13 cellular contexts compared by ENCODE assay signal in genomic region chr6:46138281-46138680, GRCh38. TPM values are rescaled to one million over a fixed set of nuclear protein-coding genes. Genes with fewer than 3 reads are reported as not detected.
A peak's percentile ranks its signal among the peaks of the same experiment; 100 is the strongest.
DNase-seq lines count a peak whose midpoint lies in the region; ATAC-seq, FAIRE-seq and TF ChIP-seq lines count a peak whose summit lies in the region.
"Had no signal": no experiment of that assay in that cellular context is flagged by ENCODE, and none has a peak within 500 bp of the region (broad histone marks: within the 10 kb centered on the region; RNA-seq: fewer than 3 reads in every experiment).

No MANE protein-coding gene starts in this region.

- WGBS in gastroesophageal sphincter (ENCODE audit: low coverage in 1 of 2), 2 donors = 100% methylated on average over 1 of the region's 1 CpG

- TF ChIP-seq POLR2A in gastroesophageal sphincter (IDR thresholded peaks at IDR 0.05) = no peak

- no peak for TF ChIP-seq CTCF in gastroesophageal sphincter (IDR thresholded peaks at IDR 0.05)

- H3K27me3 Mint-ChIP-seq in central memory CD8-positive, alpha-beta T cell = no peaks in the 10 kb centered on the region
- H3K27me3 Mint-ChIP-seq: activated naive CD4-positive, alpha-beta T cell treated with anti-CD3 and anti-CD28 coated beads, Interleukin-2, amount 50 U/mL, for 24 hours had no signal

- H3K9me3 Mint-ChIP-seq in central memory CD8-positive, alpha-beta T cell = no peaks in the 10 kb centered on the region
- H3K9me3 Mint-ChIP-seq: activated naive CD4-positive, alpha-beta T cell treated with anti-CD3 and anti-CD28 coated beads, Interleukin-2, amount 50 U/mL, for 24 hours; T-helper 2 cell treated with Interferon-gamma antibody and Interleukin-4, amounts not matched to agents 5 μg/mL and 100 μg/mL, for 36 hours had no signal

- H3K4me3 ChIP-seq in gastroesophageal sphincter = no peak overlapping the region

- peaks cover 0 to 8% (median 2%) of the 10 kb centered on the region in 3 donors for H3K4me1 ChIP-seq in gastroesophageal sphincter

- no peak for DNase-seq in central memory CD8-positive, alpha-beta T cell (ENCODE audit: low spot score in 2 of 2)
- DNase-seq in T1000 (lab: John Stamatoyannopoulos, UW) = no peak
- no peak for DNase-seq in kidney glomerular epithelial cell (lab: John Stamatoyannopoulos, UW)
- no peak for DNase-seq in HTR-8/SVneo (ENCODE audit: insufficient read length, low spot score)
- DNase-seq: DMS 273 treated with DMSO at 0.1 percent for 48 hours, HCEC 1CT, retina had no signal

- H3K27ac Mint-ChIP-seq in central memory CD8-positive, alpha-beta T cell (ENCODE audit: low read depth) = peak overlapping the region; percentile 1
- H3K27ac Mint-ChIP-seq: activated naive CD4-positive, alpha-beta T cell treated with anti-CD3 and anti-CD28 coated beads, Interleukin-2, amount 50 U/mL, for 24 hours; T-helper 2 cell treated with Interferon-gamma antibody and Interleukin-4, amounts not matched to agents 5 μg/mL and 100 μg/mL, for 36 hours had no signal

- no peaks in the 10 kb centered on the region for H3K27me3 ChIP-seq in gastroesophageal sphincter

- H3K36me3 ChIP-seq in gastroesophageal sphincter = no peaks in the 10 kb centered on the region

- no peak overlapping the region for H3K27ac ChIP-seq in gastroesophageal sphincter

- peak; percentile 80 for ATAC-seq in GM18858 (IDR thresholded peaks at IDR 0.05; ENCODE audit: unreplicated experiment)
- ATAC-seq in GM21619 (IDR thresholded peaks at IDR 0.05; ENCODE audit: unreplicated experiment) = peak; percentile 86
- peak; percentile 84 for ATAC-seq in HG03342 (IDR thresholded peaks at IDR 0.05; ENCODE audit: unreplicated experiment)
- no peak for ATAC-seq in central memory CD8-positive, alpha-beta T cell (replicated peaks; ENCODE audit: extremely low read depth, poor library complexity, severe bottlenecking)
- ATAC-seq in gastroesophageal sphincter = no peak

- no peak for TF ChIP-seq EP300 in gastroesophageal sphincter (IDR thresholded peaks at IDR 0.05)

- FAIRE-seq in HTR-8/SVneo (lab: Jason Lieb, UNC) = no peak

- H3K9me3 ChIP-seq in gastroesophageal sphincter = no peaks in the 10 kb centered on the region

- no peak overlapping the region for H3K4me3 Mint-ChIP-seq in central memory CD8-positive, alpha-beta T cell
- H3K4me3 Mint-ChIP-seq: activated naive CD4-positive, alpha-beta T cell treated with anti-CD3 and anti-CD28 coated beads, Interleukin-2, amount 50 U/mL, for 24 hours; T-helper 2 cell treated with Interferon-gamma antibody and Interleukin-4, amounts not matched to agents 5 μg/mL and 100 μg/mL, for 36 hours had no signal

- H3K36me3 Mint-ChIP-seq in central memory CD8-positive, alpha-beta T cell (ENCODE audit: insufficient read depth) = peaks cover 6% of the 10 kb centered on the region

- H3K4me1 Mint-ChIP-seq in central memory CD8-positive, alpha-beta T cell = peaks cover 60% of the 10 kb centered on the region

RNA-seq across cellular contexts. Expression of gene ENPP4, which starts 8.5 kb away (rescaled TPM):
- 10 to 100 TPM; 20.4 to 43.4 (median 30.1) TPM for total RNA-seq in gastroesophageal sphincter

RNA-seq across cellular contexts. Expression of gene ENPP5, which starts 32.5 kb away (rescaled TPM):
- 1 to 10 TPM in 3 of 4 donors, under 1 TPM in 1; 0.47 to 2.6 (median 1.3) TPM for total RNA-seq in gastroesophageal sphincter

Comparison
In these comparisons a context has a peak if more than half of its experiments do, and no peak if none do; other contexts are left out.
1. ATAC-seq: peak in GM18858 (single experiment), GM21619 (single experiment) and HG03342 (single experiment); none in central memory CD8-positive, alpha-beta T cell (single experiment) and gastroesophageal sphincter (single experiment).